In the genomic region with DNA sequence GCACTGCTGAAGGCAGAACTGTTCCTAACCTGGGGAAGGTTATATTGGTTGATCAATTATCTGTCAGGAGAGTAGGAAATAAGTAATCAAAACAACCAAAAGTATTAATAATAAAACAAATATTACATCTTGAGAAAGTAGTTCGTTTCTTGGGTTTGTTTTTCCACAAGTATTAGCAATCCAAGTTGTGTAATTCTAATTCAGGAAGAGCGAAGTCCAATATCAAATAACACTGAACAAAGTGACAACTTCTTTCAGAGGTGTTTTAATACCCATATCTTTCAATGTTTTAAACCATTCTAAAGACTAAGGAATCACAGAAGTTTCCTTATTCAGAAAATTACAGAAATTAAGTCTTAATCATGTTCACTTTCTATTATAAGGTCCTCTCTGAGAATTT, we compare ENCODE assay signal across 31 cellular contexts.
"Had no signal": no experiment of that assay in that cellular context is flagged by ENCODE, and none has a peak within 500 bp of the region (broad histone marks: within the 10 kb centered on the region; RNA-seq: fewer than 3 reads in every experiment).

No MANE protein-coding gene starts in this region.

- ATAC-seq: gastrocnemius medialis, left cardiac atrium, lower lobe of right lung, upper lobe of right lung had no signal

- H3K27me3 ChIP-seq: gastrocnemius medialis, hepatocyte, neutrophil, right lobe of liver, thyroid gland, upper lobe of right lung had no signal

- DNase-seq: activated CD4-positive, alpha-beta T cell treated with anti-CD3 and anti-CD28 coated beads for 4 hours; activated CD4-positive, alpha-beta T cell treated with anti-CD3 and anti-CD28 coated beads, Interleukin-2, amount 50 U/mL, for 4 hours; activated CD8-positive, alpha-beta memory T cell treated with anti-CD3 and anti-CD28 coated beads for 24 hours; activated effector memory CD4-positive, alpha-beta T cell treated with anti-CD3 and anti-CD28 coated beads, Interleukin-2, amount 50 U/mL, for 16 hours; activated naive CD4-positive, alpha-beta T cell treated with anti-CD3 and anti-CD28 coated beads for 36 hours; effector CD8-positive, alpha-beta T cell; erythroblast; gastrocnemius medialis; glutamatergic neuron; left cardiac atrium; lower lobe of right lung; mesenchymal stem cell; nephron progenitor cell; right lobe of liver; stimulated activated CD4-positive, alpha-beta T cell treated with anti-CD3 and anti-CD28 coated beads, Interleukin-12 subunit alpha, Interleukin-12 subunit beta, amount 100 ng/mL, for 4 hours; stimulated activated CD4-positive, alpha-beta T cell treated with anti-CD3 and anti-CD28 coated beads, Interleukin-4, amount 100 ng/mL, for 1 hour; substantia nigra; T-helper 1 cell; T-helper 9 cell; thyroid gland; upper lobe of right lung had no signal

- H3K36me3 ChIP-seq: right lobe of liver, upper lobe of right lung had no signal

- H3K27me3 Mint-ChIP-seq: progenitor cell of endocrine pancreas; stimulated activated naive CD8-positive, alpha-beta T cell treated with anti-CD3 and anti-CD28 coated beads, Interleukin-15, Interleukin-2, amounts not matched to agents 100 ng/mL and 50 ng/mL, for 24 hours had no signal

- FAIRE-seq: bronchial epithelial cell, colon, endometrium, keratinocyte had no signal

- H3K9me3 Mint-ChIP-seq: activated naive CD4-positive, alpha-beta T cell treated with anti-CD3 and anti-CD28 coated beads for 36 hours; activated T-helper 1 cell treated with anti-CD3 and anti-CD28 coated beads, Interleukin-12 subunit alpha, Interleukin-12 subunit beta, Interleukin-2, Interleukin-4 antibody, amounts not matched to agents 30 ng/mL and 10 ng/mL and 1 ng/mL, durations not matched to agents 14 hours and 24 hours and 36 hours; nephron progenitor cell; stimulated activated naive CD8-positive, alpha-beta T cell treated with anti-CD3 and anti-CD28 coated beads, Interleukin-15, Interleukin-2, amounts not matched to agents 100 ng/mL and 50 ng/mL, for 24 hours had no signal

- H3K4me3 ChIP-seq: gastrocnemius medialis, hepatocyte, lower lobe of right lung, right lobe of liver, thyroid gland, upper lobe of right lung had no signal

- H3K27ac Mint-ChIP-seq: activated naive CD4-positive, alpha-beta T cell treated with anti-CD3 and anti-CD28 coated beads for 36 hours; activated T-helper 1 cell treated with anti-CD3 and anti-CD28 coated beads, Interleukin-12 subunit alpha, Interleukin-12 subunit beta, Interleukin-2, Interleukin-4 antibody, amounts not matched to agents 30 ng/mL and 10 ng/mL and 1 ng/mL, durations not matched to agents 14 hours and 24 hours and 36 hours; nephron progenitor cell; progenitor cell of endocrine pancreas; stimulated activated naive CD8-positive, alpha-beta T cell treated with anti-CD3 and anti-CD28 coated beads, Interleukin-15, Interleukin-2, amounts not matched to agents 100 ng/mL and 50 ng/mL, for 24 hours had no signal

- H3K4me3 Mint-ChIP-seq: activated naive CD4-positive, alpha-beta T cell treated with anti-CD3 and anti-CD28 coated beads for 36 hours; activated T-helper 1 cell treated with anti-CD3 and anti-CD28 coated beads, Interleukin-12 subunit alpha, Interleukin-12 subunit beta, Interleukin-2, Interleukin-4 antibody, amounts not matched to agents 30 ng/mL and 10 ng/mL and 1 ng/mL, durations not matched to agents 14 hours and 24 hours and 36 hours; nephron progenitor cell; stimulated activated naive CD8-positive, alpha-beta T cell treated with anti-CD3 and anti-CD28 coated beads, Interleukin-15, Interleukin-2, amounts not matched to agents 100 ng/mL and 50 ng/mL, for 24 hours had no signal

- H3K79me2 ChIP-seq: hepatocyte had no signal

- H3K27ac ChIP-seq: gastrocnemius medialis, hepatocyte, lower lobe of right lung, neutrophil, right lobe of liver, thyroid gland, upper lobe of right lung, VCaP had no signal

- H3K4me2 ChIP-seq: hepatocyte had no signal

- H3K9me3 ChIP-seq: gastrocnemius medialis, lower lobe of right lung, neutrophil, right lobe of liver, thyroid gland, upper lobe of right lung had no signal

- H2AFZ ChIP-seq: hepatocyte had no signal

- H3K4me1 ChIP-seq: gastrocnemius medialis, lower lobe of right lung, right lobe of liver, upper lobe of right lung had no signal
